26 cellular contexts compared by ENCODE assay signal in genomic region chr5:80834710-80835109, GRCh38.
"Had no signal": no experiment of that assay in that cellular context is flagged by ENCODE, and none has a peak within 500 bp of the region (broad histone marks: within the 10 kb centered on the region; RNA-seq: fewer than 3 reads in every experiment).

No MANE protein-coding gene starts in this region.

- H3K27ac ChIP-seq: left ventricle myocardium inferior, neutrophil, ovary, thyroid gland had no signal

- H3K4me3 ChIP-seq: left ventricle myocardium inferior, ovary, thyroid gland had no signal

- H3K4me3 Mint-ChIP-seq: activated B cell treated with CpG ODN at 0.5 μM for 24 hours; activated naive CD4-positive, alpha-beta T cell treated with anti-CD3 and anti-CD28 coated beads, Interleukin-2, amount 10 ng/mL, durations not matched to agents 7 days and 5 days; brain; immature natural killer cell; nephron; stimulated activated naive CD8-positive, alpha-beta T cell treated with anti-CD3 and anti-CD28 coated beads, Interleukin-15, Interleukin-2, amounts not matched to agents 100 ng/mL and 50 ng/mL, for 24 hours had no signal

- H3K27me3 Mint-ChIP-seq: activated B cell treated with CpG ODN at 0.5 μM for 24 hours; activated naive CD4-positive, alpha-beta T cell treated with anti-CD3 and anti-CD28 coated beads, Interleukin-2, amount 10 ng/mL, durations not matched to agents 7 days and 5 days; brain; stimulated activated naive CD8-positive, alpha-beta T cell treated with anti-CD3 and anti-CD28 coated beads, Interleukin-15, Interleukin-2, amounts not matched to agents 100 ng/mL and 50 ng/mL, for 24 hours had no signal

- H3K4me1 Mint-ChIP-seq: activated B cell treated with CpG ODN at 0.5 μM for 24 hours, nephron had no signal

- H3K4me1 ChIP-seq: left ventricle myocardium inferior, thyroid gland had no signal

- DNase-seq: activated B cell treated with CpG ODN at 0.5 μM for 24 hours; activated CD4-positive, alpha-beta T cell treated with anti-CD3 and anti-CD28 coated beads for 4 hours; activated CD4-positive, alpha-beta T cell treated with anti-CD3 and anti-CD28 coated beads, Interleukin-2, amount 50 U/mL, for 48 hours; activated CD8-positive, alpha-beta memory T cell treated with anti-CD3 and anti-CD28 coated beads, Interleukin-2, amount 50 U/mL, for 48 hours; activated effector memory CD4-positive, alpha-beta T cell treated with anti-CD3 and anti-CD28 coated beads, Interleukin-2, amount 50 U/mL, for 16 hours; activated naive CD4-positive, alpha-beta T cell treated with anti-CD3 and anti-CD28 coated beads, Interleukin-2, amount 10 ng/mL, durations not matched to agents 7 days and 5 days; activated T-cell treated with anti-CD3 and anti-CD28 coated beads, Interleukin-2, amount 50 U/mL, for 48 hours; anterior cingulate cortex; caudate nucleus; dermis blood vessel endothelial cell; effector CD8-positive, alpha-beta T cell; immature natural killer cell; kidney glomerular epithelial cell; left ventricle myocardium inferior; midbrain; ovary; right cardiac atrium; stimulated activated CD4-positive, alpha-beta T cell treated with anti-CD3 and anti-CD28 coated beads, Interleukin-12 subunit alpha, Interleukin-12 subunit beta, amount 100 ng/mL, for 4 hours; stimulated activated CD4-positive, alpha-beta T cell treated with anti-CD3 and anti-CD28 coated beads, Interleukin-4, amount 100 ng/mL, for 4 hours; substantia nigra; T-helper 2 cell; thyroid gland had no signal

- H3K27me3 ChIP-seq: neutrophil, ovary, thyroid gland had no signal

- H3K9me3 Mint-ChIP-seq: activated B cell treated with CpG ODN at 0.5 μM for 24 hours; stimulated activated naive CD8-positive, alpha-beta T cell treated with anti-CD3 and anti-CD28 coated beads, Interleukin-15, Interleukin-2, amounts not matched to agents 100 ng/mL and 50 ng/mL, for 24 hours had no signal

- H3K9me3 ChIP-seq: neutrophil, ovary, thyroid gland had no signal

- H3K27ac Mint-ChIP-seq: activated B cell treated with CpG ODN at 0.5 μM for 24 hours; activated naive CD4-positive, alpha-beta T cell treated with anti-CD3 and anti-CD28 coated beads, Interleukin-2, amount 10 ng/mL, durations not matched to agents 7 days and 5 days; brain; nephron; stimulated activated naive CD8-positive, alpha-beta T cell treated with anti-CD3 and anti-CD28 coated beads, Interleukin-15, Interleukin-2, amounts not matched to agents 100 ng/mL and 50 ng/mL, for 24 hours had no signal

- H3K36me3 ChIP-seq: neutrophil, ovary, thyroid gland had no signal
